17 cellular contexts compared by ENCODE assay signal in genomic region chr19:7912697-7913564, GRCh38. TPM values are rescaled to one million over a fixed set of nuclear protein-coding genes. Genes with fewer than 3 reads are reported as not detected.
"Had no signal": no experiment of that assay in that cellular context is flagged by ENCODE, and none has a peak within 500 bp of the region (broad histone marks: within the 10 kb centered on the region; RNA-seq: fewer than 3 reads in every experiment).

No MANE protein-coding gene starts in this region.

- H3K27ac Mint-ChIP-seq: activated CD4-positive, alpha-beta memory T cell treated with anti-CD3 and anti-CD28 coated beads for 36 hours; activated CD4-positive, alpha-beta T cell treated with anti-CD3 and anti-CD28 coated beads for 36 hours; activated naive CD8-positive, alpha-beta T cell treated with anti-CD3 and anti-CD28 coated beads, Interleukin-2, amount 10 ng/mL, durations not matched to agents 7 days and 5 days; endodermal cell; mesothelial cell of epicardium had no signal

- H3K27ac ChIP-seq: cardiac muscle cell, foreskin keratinocyte, parathyroid adenoma had no signal

- H3K4me3 Mint-ChIP-seq: activated CD4-positive, alpha-beta memory T cell treated with anti-CD3 and anti-CD28 coated beads for 36 hours; activated CD4-positive, alpha-beta T cell treated with anti-CD3 and anti-CD28 coated beads for 36 hours; activated naive CD8-positive, alpha-beta T cell treated with anti-CD3 and anti-CD28 coated beads, Interleukin-2, amount 10 ng/mL, durations not matched to agents 7 days and 5 days; endodermal cell; mesothelial cell of epicardium had no signal

- H3K4me3 ChIP-seq: cardiac muscle cell, lung had no signal

- H3K9me3 Mint-ChIP-seq: activated CD4-positive, alpha-beta memory T cell treated with anti-CD3 and anti-CD28 coated beads for 36 hours; activated naive CD8-positive, alpha-beta T cell treated with anti-CD3 and anti-CD28 coated beads, Interleukin-2, amount 10 ng/mL, durations not matched to agents 7 days and 5 days; endodermal cell; mesothelial cell of epicardium had no signal

- DNase-seq: activated CD4-positive, alpha-beta memory T cell treated with anti-CD3 and anti-CD28 coated beads for 36 hours; activated CD4-positive, alpha-beta T cell treated with anti-CD3 and anti-CD28 coated beads for 36 hours; activated naive CD8-positive, alpha-beta T cell treated with anti-CD3 and anti-CD28 coated beads, Interleukin-2, amount 10 ng/mL, durations not matched to agents 7 days and 5 days; amygdala; endodermal cell; foreskin keratinocyte; hippocampal formation; islet precursor cell; stimulated activated naive CD4-positive, alpha-beta T cell had no signal

- H3K4me1 ChIP-seq: foreskin keratinocyte, parathyroid adenoma had no signal

- ATAC-seq: activated CD4-positive, alpha-beta T cell treated with anti-CD3 and anti-CD28 coated beads for 36 hours; foreskin keratinocyte had no signal

- H2AFZ ChIP-seq: parathyroid adenoma had no signal

RNA-seq across cellular contexts. Expression of gene TGFBR3L, which starts 1.7 kb away (rescaled TPM):
- total RNA-seq: urinary bladder had no signal
- polyA plus RNA-seq: fibroblast of lung, neural cell had no signal

RNA-seq across cellular contexts. Expression of gene CTXN1, which starts 13.0 kb away (rescaled TPM):
- total RNA-seq: activated naive CD8-positive, alpha-beta T cell treated with anti-CD3 and anti-CD28 coated beads, Interleukin-2, amount 10 ng/mL, durations not matched to agents 7 days and 5 days; T-helper 2 cell treated with Interferon-gamma antibody and Interleukin-4, amounts not matched to agents 100 ng/mL and 5 ng/mL, for 36 hours had no signal

RNA-seq across cellular contexts. Expression of gene LRRC8E, which starts 24.6 kb away (rescaled TPM):
- total RNA-seq: activated CD4-positive, alpha-beta memory T cell treated with anti-CD3 and anti-CD28 coated beads for 36 hours; activated CD4-positive, alpha-beta T cell treated with anti-CD3 and anti-CD28 coated beads for 36 hours; activated naive CD8-positive, alpha-beta T cell treated with anti-CD3 and anti-CD28 coated beads, Interleukin-2, amount 10 ng/mL, durations not matched to agents 7 days and 5 days; T-helper 2 cell treated with Interferon-gamma antibody and Interleukin-4, amounts not matched to agents 100 ng/mL and 5 ng/mL, for 36 hours had no signal
- polyA plus RNA-seq: cardiac muscle cell, neural cell had no signal
